14 cellular contexts compared by ENCODE assay signal in genomic region chr15:39381517-39381916, GRCh38.
DNase-seq lines count a peak whose midpoint lies in the region; ATAC-seq and TF ChIP-seq lines count a peak whose summit lies in the region.
"Had no signal": no experiment of that assay in that cellular context is flagged by ENCODE, and none has a peak within 500 bp of the region (broad histone marks: within the 10 kb centered on the region; RNA-seq: fewer than 3 reads in every experiment).

No MANE protein-coding gene starts in this region.

- ATAC-seq in GM19452 (IDR thresholded peaks at IDR 0.05; ENCODE audit: unreplicated experiment): peak; percentile 61
- peak; percentile 81 for ATAC-seq in HG03060 (IDR thresholded peaks at IDR 0.05; ENCODE audit: low read depth, unreplicated experiment)
- ATAC-seq: activated T-cell treated with anti-CD3 and anti-CD28 coated beads, Interleukin-2, amount 50 U/mL, for 72 hours; HCT116 had no signal

- DNase-seq in AG10803 (ENCODE audit: low read depth) (peak; percentile 53), choroid plexus epithelial cell (ENCODE audit: low read depth) (peak; percentile 68), midbrain (lab: John Stamatoyannopoulos, UW) (no peak), COLO668 (lab: John Stamatoyannopoulos, UW; ENCODE audit: unreplicated experiment) (no peak), H7 (no peak)
- no peak for DNase-seq in stimulated activated CD4-positive, alpha-beta T cell treated with anti-CD3 and anti-CD28 coated beads, Interleukin-4, amount 100 ng/mL, for 4 hours
- DNase-seq: activated T-cell treated with anti-CD3 and anti-CD28 coated beads, Interleukin-2, amount 50 U/mL, for 72 hours; NCI-H774 had no signal

- H3K4me3 ChIP-seq in AG10803 (ENCODE audit: low read length): no peak overlapping the region
- no peak overlapping the region for H3K4me3 ChIP-seq in choroid plexus epithelial cell (ENCODE audit: low read depth, low read length)
- H3K4me3 ChIP-seq in H7 (ENCODE audit: insufficient read depth, low read depth, low read length): no peak overlapping the region
- H3K4me3 ChIP-seq: breast epithelium, right atrium auricular region, suprapubic skin had no signal

- TF ChIP-seq CTCF in AG10803 (conservative IDR thresholded peaks at IDR 0.05; ENCODE audit: low read length) (no peak), choroid plexus epithelial cell (conservative IDR thresholded peaks at IDR 0.05; ENCODE audit: low read depth, low read length) (no peak)

- no peaks in the 10 kb centered on the region for H3K36me3 ChIP-seq in H7 (replicated peaks; ENCODE audit: control insufficient read depth, insufficient read depth, low read length)
- H3K36me3 ChIP-seq: breast epithelium, right atrium auricular region, suprapubic skin had no signal

- no peaks in the 10 kb centered on the region for H3K27me3 ChIP-seq in H7 (ENCODE audit: control insufficient read depth, insufficient read depth, low read length)
- H3K27me3 ChIP-seq: breast epithelium, right atrium auricular region, suprapubic skin had no signal

Comparison
In these comparisons a context has a peak if more than half of its experiments do, and no peak if none do; other contexts are left out.
1. DNase-seq: peak in AG10803 (single experiment) and choroid plexus epithelial cell (single experiment); none in stimulated activated CD4-positive, alpha-beta T cell treated with anti-CD3 and anti-CD28 coated beads, Interleukin-4, amount 100 ng/mL, for 4 hours (0 of 2), midbrain (single experiment), COLO668 (single experiment) and H7 (single experiment).